Comparison of ENCODE assay signal across 18 cellular contexts in genomic region chr5:33523208-33523771, GRCh38.
A peak's percentile ranks its signal among the peaks of the same experiment; 100 is the strongest.
DNase-seq lines count a peak whose midpoint lies in the region; ATAC-seq, FAIRE-seq and TF ChIP-seq lines count a peak whose summit lies in the region.
"Had no signal": no experiment of that assay in that cellular context is flagged by ENCODE, and none has a peak within 500 bp of the region (broad histone marks: within the 10 kb centered on the region; RNA-seq: fewer than 3 reads in every experiment).

No MANE protein-coding gene starts in this region.

- no peaks in the 10 kb centered on the region for H4K20me1 ChIP-seq in PC-3 (ENCODE audit: low read length)

- H2AFZ ChIP-seq in PC-3 (ENCODE audit: low read length): no peak overlapping the region

- BruUV-seq in PC-3 (replicated peaks; lab: Mats Ljungman, UMichigan): no TSS peak

- TF ChIP-seq CTCF in PC-3 (conservative IDR thresholded peaks at IDR 0.05; ENCODE audit: low read depth, low read length) (no peak), RWPE2 (IDR thresholded peaks at IDR 0.05; ENCODE audit: poor library complexity, severe bottlenecking) (no peak), foreskin keratinocyte (conservative IDR thresholded peaks at IDR 0.05) (no peak)

- H3F3A ChIP-seq in PC-3 (ENCODE audit: low read length, unreplicated experiment): no peaks in the 10 kb centered on the region

- FAIRE-seq in urothelium cell line (lab: Jason Lieb, UNC): peak; percentile 50
- FAIRE-seq: A549, GM12891, GM19239, H1, HepG2, HTR-8/SVneo had no signal

- H3K27me3 ChIP-seq in PC-3 (ENCODE audit: low read length) (no peaks in the 10 kb centered on the region), RWPE2 (ENCODE audit: insufficient read depth, poor library complexity, severe bottlenecking) (no peaks in the 10 kb centered on the region), foreskin keratinocyte (no peaks in the 10 kb centered on the region)
- H3K27me3 ChIP-seq: BE2C had no signal

- no peak overlapping the region for H3K4me3 ChIP-seq in PC-3 (ENCODE audit: low read length)
- H3K4me3 ChIP-seq in RWPE2 (ENCODE audit: severe bottlenecking): no peak overlapping the region
- H3K4me3 ChIP-seq: A549, HAP-1 had no signal

- no peak overlapping the region for H3K4me2 ChIP-seq in PC-3 (ENCODE audit: low read length)
- H3K4me2 ChIP-seq: A549 had no signal

- H3K9me2 ChIP-seq in PC-3 (replicated peaks; ENCODE audit: low read length): no peaks in the 10 kb centered on the region

- no peak overlapping the region for H3K27ac ChIP-seq in PC-3 (ENCODE audit: low read length)
- no peak overlapping the region for H3K27ac ChIP-seq in RWPE2 (ENCODE audit: poor library complexity, severe bottlenecking)
- no peak overlapping the region for H3K27ac ChIP-seq in foreskin keratinocyte
- H3K27ac ChIP-seq: A549, C4-2B had no signal

- intact Hi-C loops in PC-3 (cut with micrococcal nuclease): no loop called here

- no peaks in the 10 kb centered on the region for H3K4me1 ChIP-seq in PC-3 (ENCODE audit: insufficient read depth, low read length)
- H3K4me1 ChIP-seq in RWPE2 (ENCODE audit: insufficient read depth, poor library complexity, severe bottlenecking): no peaks in the 10 kb centered on the region
- no peaks in the 10 kb centered on the region for H3K4me1 ChIP-seq in foreskin keratinocyte
- H3K4me1 ChIP-seq: A549 had no signal

- ATAC-seq in PC-3 (no peak), RWPE2 (ENCODE audit: low read depth) (peak; percentile 68; the same call in 2 of the 3 replicates), foreskin keratinocyte (peak; percentile 39)
- ATAC-seq: A549 had no signal

- CTCF ChIA-PET in PC-3 (lab: Charles Lee): no interaction called here

- H3K36me3 ChIP-seq in PC-3 (ENCODE audit: low read depth, low read length) (no peaks in the 10 kb centered on the region), RWPE2 (ENCODE audit: low read depth) (no peaks in the 10 kb centered on the region)
- H3K36me3 ChIP-seq: BE2C, HAP-1 had no signal

- POLR2A ChIA-PET in PC-3 (lab: Charles Lee; ENCODE audit: unreplicated experiment): no interaction called here

- H3K9me3 ChIP-seq in PC-3 (ENCODE audit: low read length) (no peaks in the 10 kb centered on the region), RWPE2 (ENCODE audit: severe bottlenecking) (no peaks in the 10 kb centered on the region)
- H3K9me3 ChIP-seq: A549, BE2C, HAP-1 had no signal

- peak; percentile 13 for DNase-seq in PC-3
- DNase-seq in RWPE2 (ENCODE audit: low spot score): no peak
- peak in 1 of 2 donors; percentile 22 for DNase-seq in foreskin keratinocyte
- no peak for DNase-seq in urothelium cell line (ENCODE audit: low spot score)
- DNase-seq in activated gamma-delta T cell (lab: John Stamatoyannopoulos, UW): no peak
- no peak for DNase-seq in OCI-M2 (lab: John Stamatoyannopoulos, UW; ENCODE audit: unreplicated experiment)
- DNase-seq: BE2C; CD4-positive, alpha-beta memory T cell; DMS79; HFFc6 had no signal

- H3K9ac ChIP-seq in PC-3 (ENCODE audit: low read length): no peak overlapping the region

- H3K79me2 ChIP-seq in PC-3 (ENCODE audit: low read length): no peaks in the 10 kb centered on the region
